Comparison of ENCODE assay signal across 13 cellular contexts in genomic region chr19:741506-742131, GRCh38. TPM values are rescaled to one million over a fixed set of nuclear protein-coding genes. Genes with fewer than 3 reads are reported as not detected.
A peak's percentile ranks its signal among the peaks of the same experiment; 100 is the strongest.
DNase-seq lines count a peak whose midpoint lies in the region; ATAC-seq and TF ChIP-seq lines count a peak whose summit lies in the region.
"Had no signal": no experiment of that assay in that cellular context is flagged by ENCODE, and none has a peak within 500 bp of the region (broad histone marks: within the 10 kb centered on the region; RNA-seq: fewer than 3 reads in every experiment).

No MANE protein-coding gene starts in this region.

- no peak for ATAC-seq in activated naive CD8-positive, alpha-beta T cell treated with anti-CD3 and anti-CD28 coated beads, Interleukin-2, amount 10 ng/mL, durations not matched to agents 7 days and 5 days (ENCODE audit: low read depth)
- ATAC-seq in activated naive CD8-positive, alpha-beta T cell treated with anti-CD3 and anti-CD28 coated beads, Interleukin-2, amount 50 U/mL, for 24 hours = no peak
- peak; percentile 48 to 69 for ATAC-seq in stimulated activated naive B cell treated with anti-CD40 and anti-IgM and Interleukin-4, amounts not matched to agents 10 μg/mL and 1 μg/mL and 100 μg/mL, for 72 hours (replicated peaks)
- no peak for ATAC-seq in HG03196 (IDR thresholded peaks at IDR 0.05; ENCODE audit: unreplicated experiment)
- ATAC-seq: esophagus mucosa had no signal

- no peaks in the 10 kb centered on the region for H3K36me3 Mint-ChIP-seq in activated naive CD8-positive, alpha-beta T cell treated with anti-CD3 and anti-CD28 coated beads, Interleukin-2, amount 10 ng/mL, durations not matched to agents 7 days and 5 days
- no peaks in the 10 kb centered on the region for H3K36me3 Mint-ChIP-seq in activated naive CD8-positive, alpha-beta T cell treated with anti-CD3 and anti-CD28 coated beads, Interleukin-2, amount 50 U/mL, for 24 hours (ENCODE audit: low read depth)
- no peaks in the 10 kb centered on the region for H3K36me3 Mint-ChIP-seq in stimulated activated naive B cell treated with anti-CD40 and anti-IgM and Interleukin-4, amounts not matched to agents 10 μg/mL and 1 μg/mL and 100 μg/mL, for 72 hours

- peaks cover 1% of the 10 kb centered on the region for H3K27me3 Mint-ChIP-seq in activated naive CD8-positive, alpha-beta T cell treated with anti-CD3 and anti-CD28 coated beads, Interleukin-2, amount 10 ng/mL, durations not matched to agents 7 days and 5 days
- H3K27me3 Mint-ChIP-seq in activated naive CD8-positive, alpha-beta T cell treated with anti-CD3 and anti-CD28 coated beads, Interleukin-2, amount 50 U/mL, for 24 hours = peaks cover 2% of the 10 kb centered on the region
- peaks cover 9 to 22% of the 10 kb centered on the region in 2 donors for H3K27me3 Mint-ChIP-seq in stimulated activated naive B cell treated with anti-CD40 and anti-IgM and Interleukin-4, amounts not matched to agents 10 μg/mL and 1 μg/mL and 100 μg/mL, for 72 hours

- H3K27ac Mint-ChIP-seq in activated naive CD8-positive, alpha-beta T cell treated with anti-CD3 and anti-CD28 coated beads, Interleukin-2, amount 10 ng/mL, durations not matched to agents 7 days and 5 days = peak overlapping the region; percentile 45
- H3K27ac Mint-ChIP-seq in activated naive CD8-positive, alpha-beta T cell treated with anti-CD3 and anti-CD28 coated beads, Interleukin-2, amount 50 U/mL, for 24 hours = no peak overlapping the region
- peak overlapping the region; percentile 31 for H3K27ac Mint-ChIP-seq in stimulated activated naive B cell treated with anti-CD40 and anti-IgM and Interleukin-4, amounts not matched to agents 10 μg/mL and 1 μg/mL and 100 μg/mL, for 72 hours

- H3K9me3 Mint-ChIP-seq in activated naive CD8-positive, alpha-beta T cell treated with anti-CD3 and anti-CD28 coated beads, Interleukin-2, amount 10 ng/mL, durations not matched to agents 7 days and 5 days = peaks cover 5% of the 10 kb centered on the region
- H3K9me3 Mint-ChIP-seq in activated naive CD8-positive, alpha-beta T cell treated with anti-CD3 and anti-CD28 coated beads, Interleukin-2, amount 50 U/mL, for 24 hours = no peaks in the 10 kb centered on the region
- H3K9me3 Mint-ChIP-seq in stimulated activated naive B cell treated with anti-CD40 and anti-IgM and Interleukin-4, amounts not matched to agents 10 μg/mL and 1 μg/mL and 100 μg/mL, for 72 hours = peaks cover 0 to 3% of the 10 kb centered on the region in 2 donors

- peak; percentile 17 for TF ChIP-seq CTCF in astrocyte of the spinal cord (IDR thresholded peaks at IDR 0.05; ENCODE audit: low read depth, low read length)

- no peak overlapping the region for H3K4me3 Mint-ChIP-seq in activated naive CD8-positive, alpha-beta T cell treated with anti-CD3 and anti-CD28 coated beads, Interleukin-2, amount 10 ng/mL, durations not matched to agents 7 days and 5 days
- H3K4me3 Mint-ChIP-seq in activated naive CD8-positive, alpha-beta T cell treated with anti-CD3 and anti-CD28 coated beads, Interleukin-2, amount 50 U/mL, for 24 hours = no peak overlapping the region
- no peak overlapping the region for H3K4me3 Mint-ChIP-seq in stimulated activated naive B cell treated with anti-CD40 and anti-IgM and Interleukin-4, amounts not matched to agents 10 μg/mL and 1 μg/mL and 100 μg/mL, for 72 hours

- DNase-seq in activated naive CD8-positive, alpha-beta T cell treated with anti-CD3 and anti-CD28 coated beads, Interleukin-2, amount 10 ng/mL, durations not matched to agents 7 days and 5 days = no peak
- no peak for DNase-seq in activated naive CD8-positive, alpha-beta T cell treated with anti-CD3 and anti-CD28 coated beads, Interleukin-2, amount 50 U/mL, for 24 hours
- DNase-seq in KBM-7 = peak; percentile 49
- no peak for DNase-seq in astrocyte of the spinal cord (ENCODE audit: low read depth, low spot score)
- no peak for DNase-seq in stimulated activated naive B cell treated with anti-CD40 and anti-IgM and Interleukin-4, amounts not matched to agents 10 μg/mL and 1 μg/mL and 100 μg/mL, for 72 hours
- no peak for DNase-seq in NCI-H2196 (lab: John Stamatoyannopoulos, UW; ENCODE audit: unreplicated experiment)
- DNase-seq in mesenteric fat pad (ENCODE audit: low spot score) = no peak
- DNase-seq: activated gamma-delta T cell treated with Interleukin-2 at 50 U/mL for 16 hours, DMS153 had no signal

- no peak overlapping the region for H3K4me3 ChIP-seq in astrocyte of the spinal cord (ENCODE audit: low read depth, low read length)
- H3K4me3 ChIP-seq: SK-N-MC, upper lobe of left lung had no signal

- POLR2A ChIA-PET in activated naive CD8-positive, alpha-beta T cell treated with anti-CD3 and anti-CD28 coated beads, Interleukin-2, amount 10 ng/mL, durations not matched to agents 7 days and 5 days (lab: Charles Lee) = no interaction called here

- in situ Hi-C loops in KBM-7 (cut with MboI; ENCODE audit: low pct_unique_long_range_greater_than_20kb, low sequenced_read_pairs) = no loop called here
- in situ Hi-C loops in astrocyte of the spinal cord (cut with HindIII; ENCODE audit: low sequenced_read_pairs) = no loop called here

- no peaks in the 10 kb centered on the region for H3K4me1 Mint-ChIP-seq in activated naive CD8-positive, alpha-beta T cell treated with anti-CD3 and anti-CD28 coated beads, Interleukin-2, amount 10 ng/mL, durations not matched to agents 7 days and 5 days
- no peaks in the 10 kb centered on the region for H3K4me1 Mint-ChIP-seq in activated naive CD8-positive, alpha-beta T cell treated with anti-CD3 and anti-CD28 coated beads, Interleukin-2, amount 50 U/mL, for 24 hours
- H3K4me1 Mint-ChIP-seq in stimulated activated naive B cell treated with anti-CD40 and anti-IgM and Interleukin-4, amounts not matched to agents 10 μg/mL and 1 μg/mL and 100 μg/mL, for 72 hours = peaks cover 0 to 7% of the 10 kb centered on the region in 2 donors

RNA-seq across cellular contexts. Expression of gene MISP, which starts 9.3 kb away (rescaled TPM):
- not detected for total RNA-seq in activated naive CD8-positive, alpha-beta T cell treated with anti-CD3 and anti-CD28 coated beads, Interleukin-2, amount 10 ng/mL, durations not matched to agents 7 days and 5 days
- total RNA-seq in mesenteric fat pad = 0.67 TPM

RNA-seq across cellular contexts. Expression of gene PALM, which starts 32.9 kb away (rescaled TPM):
- total RNA-seq in activated naive CD8-positive, alpha-beta T cell treated with anti-CD3 and anti-CD28 coated beads, Interleukin-2, amount 10 ng/mL, durations not matched to agents 7 days and 5 days = not detected
- 212 TPM for total RNA-seq in mesenteric fat pad

RNA-seq across cellular contexts. Expression of gene PRSS57, which starts 46.4 kb away (rescaled TPM):
- total RNA-seq in activated naive CD8-positive, alpha-beta T cell treated with anti-CD3 and anti-CD28 coated beads, Interleukin-2, amount 10 ng/mL, durations not matched to agents 7 days and 5 days = not detected
- not detected for total RNA-seq in mesenteric fat pad
- total RNA-seq: esophagus mucosa had no signal

RNA-seq across cellular contexts. Expression of gene PTBP1, which starts 55.6 kb away (rescaled TPM):
- 100 to 1,000 TPM; 400 to 411 TPM for total RNA-seq in activated naive CD8-positive, alpha-beta T cell treated with anti-CD3 and anti-CD28 coated beads, Interleukin-2, amount 10 ng/mL, durations not matched to agents 7 days and 5 days
- total RNA-seq in mesenteric fat pad = 236 TPM

Comparison
In these comparisons a context has a peak if more than half of its experiments do, and no peak if none do; other contexts are left out.
1. ATAC-seq: peak in stimulated activated naive B cell treated with anti-CD40 and anti-IgM and Interleukin-4, amounts not matched to agents 10 μg/mL and 1 μg/mL and 100 μg/mL, for 72 hours (2 of 2); none in activated naive CD8-positive, alpha-beta T cell treated with anti-CD3 and anti-CD28 coated beads, Interleukin-2, amount 10 ng/mL, durations not matched to agents 7 days and 5 days (single experiment), activated naive CD8-positive, alpha-beta T cell treated with anti-CD3 and anti-CD28 coated beads, Interleukin-2, amount 50 U/mL, for 24 hours (single experiment) and HG03196 (single experiment).
2. RNA of gene PALM, which starts 32.9 kb away (total RNA-seq): 212 TPM in mesenteric fat pad (single experiment); not detected in activated naive CD8-positive, alpha-beta T cell treated with anti-CD3 and anti-CD28 coated beads, Interleukin-2, amount 10 ng/mL, durations not matched to agents 7 days and 5 days; every median in the first group is over 100 times any median in the second.